ENCODE assay signal across 1 cellular context in the genomic region with DNA sequence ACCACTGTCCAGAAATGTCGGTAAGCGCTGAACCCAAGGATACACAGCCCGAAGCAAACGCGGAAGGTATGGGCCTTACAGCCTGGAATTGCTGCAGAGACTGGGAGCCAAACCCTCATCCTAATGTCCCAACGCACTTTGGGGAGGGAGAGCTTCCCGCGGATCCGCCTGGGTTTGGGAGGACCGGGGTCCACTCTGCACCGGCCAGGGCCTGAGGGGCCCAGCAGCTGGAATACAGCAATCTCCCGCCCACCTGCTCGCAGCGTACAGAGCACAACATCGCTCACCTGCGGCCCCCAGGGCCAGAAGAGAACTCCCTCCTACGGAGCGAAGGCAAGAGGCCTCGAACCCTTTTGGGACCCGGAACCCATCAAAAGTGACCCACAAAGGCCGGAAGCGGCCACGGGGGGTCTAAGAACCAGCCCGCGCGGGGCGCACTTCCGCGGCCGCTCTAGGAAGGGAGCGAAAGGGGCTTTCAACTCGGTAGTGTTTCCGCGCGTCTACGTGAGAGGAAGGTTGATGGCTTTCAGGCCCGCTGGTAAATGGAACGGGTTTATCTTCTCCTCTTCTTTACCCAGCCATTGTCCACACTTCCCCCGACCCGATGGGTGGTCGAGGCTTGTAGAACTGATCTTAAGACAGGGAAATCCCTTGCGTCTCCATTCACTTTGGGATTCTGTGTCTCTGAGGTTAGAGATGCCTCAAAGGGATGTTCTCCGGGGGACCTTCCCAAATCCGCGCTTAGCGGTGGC.
TF ChIP-seq lines count a peak whose summit lies in the region.

A gene (minus strand): TSS at position 378 of the 752 bp plus-strand sequence. CDS start 1,342 bp downstream, outside the sequence.

TF ChIP-seq in WTC11, 78 proteins besides CTCF, POLR2A, EP300 and RAD21 (continued from another document and continues in another):
- TF ChIP-seq, protein P1, sequence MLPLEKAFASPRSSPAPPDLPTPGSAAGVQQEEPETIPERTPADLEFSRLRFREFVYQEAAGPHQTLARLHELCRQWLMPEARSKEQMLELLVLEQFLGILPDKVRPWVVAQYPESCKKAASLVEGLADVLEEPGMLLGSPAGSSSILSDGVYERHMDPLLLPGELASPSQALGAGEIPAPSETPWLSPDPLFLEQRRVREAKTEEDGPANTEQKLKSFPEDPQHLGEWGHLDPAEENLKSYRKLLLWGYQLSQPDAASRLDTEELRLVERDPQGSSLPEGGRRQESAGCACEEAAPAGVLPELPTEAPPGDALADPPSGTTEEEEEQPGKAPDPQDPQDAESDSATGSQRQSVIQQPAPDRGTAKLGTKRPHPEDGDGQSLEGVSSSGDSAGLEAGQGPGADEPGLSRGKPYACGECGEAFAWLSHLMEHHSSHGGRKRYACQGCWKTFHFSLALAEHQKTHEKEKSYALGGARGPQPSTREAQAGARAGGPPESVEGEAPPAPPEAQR (CRISPR knock-in tag; IDR thresholded peaks at IDR 0.05) = no peak
- TF ChIP-seq, protein P2, sequence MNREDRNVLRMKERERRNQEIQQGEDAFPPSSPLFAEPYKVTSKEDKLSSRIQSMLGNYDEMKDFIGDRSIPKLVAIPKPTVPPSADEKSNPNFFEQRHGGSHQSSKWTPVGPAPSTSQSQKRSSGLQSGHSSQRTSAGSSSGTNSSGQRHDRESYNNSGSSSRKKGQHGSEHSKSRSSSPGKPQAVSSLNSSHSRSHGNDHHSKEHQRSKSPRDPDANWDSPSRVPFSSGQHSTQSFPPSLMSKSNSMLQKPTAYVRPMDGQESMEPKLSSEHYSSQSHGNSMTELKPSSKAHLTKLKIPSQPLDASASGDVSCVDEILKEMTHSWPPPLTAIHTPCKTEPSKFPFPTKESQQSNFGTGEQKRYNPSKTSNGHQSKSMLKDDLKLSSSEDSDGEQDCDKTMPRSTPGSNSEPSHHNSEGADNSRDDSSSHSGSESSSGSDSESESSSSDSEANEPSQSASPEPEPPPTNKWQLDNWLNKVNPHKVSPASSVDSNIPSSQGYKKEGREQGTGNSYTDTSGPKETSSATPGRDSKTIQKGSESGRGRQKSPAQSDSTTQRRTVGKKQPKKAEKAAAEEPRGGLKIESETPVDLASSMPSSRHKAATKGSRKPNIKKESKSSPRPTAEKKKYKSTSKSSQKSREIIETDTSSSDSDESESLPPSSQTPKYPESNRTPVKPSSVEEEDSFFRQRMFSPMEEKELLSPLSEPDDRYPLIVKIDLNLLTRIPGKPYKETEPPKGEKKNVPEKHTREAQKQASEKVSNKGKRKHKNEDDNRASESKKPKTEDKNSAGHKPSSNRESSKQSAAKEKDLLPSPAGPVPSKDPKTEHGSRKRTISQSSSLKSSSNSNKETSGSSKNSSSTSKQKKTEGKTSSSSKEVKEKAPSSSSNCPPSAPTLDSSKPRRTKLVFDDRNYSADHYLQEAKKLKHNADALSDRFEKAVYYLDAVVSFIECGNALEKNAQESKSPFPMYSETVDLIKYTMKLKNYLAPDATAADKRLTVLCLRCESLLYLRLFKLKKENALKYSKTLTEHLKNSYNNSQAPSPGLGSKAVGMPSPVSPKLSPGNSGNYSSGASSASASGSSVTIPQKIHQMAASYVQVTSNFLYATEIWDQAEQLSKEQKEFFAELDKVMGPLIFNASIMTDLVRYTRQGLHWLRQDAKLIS (CRISPR knock-in tag; IDR thresholded peaks at IDR 0.05; ENCODE audit: borderline replicate concordance) = no peak
- TF ChIP-seq GRHL2 (CRISPR knock-in tag; IDR thresholded peaks at IDR 0.05; ENCODE audit: insufficient replicate concordance, severe bottlenecking) (no peak), FOXP1 (CRISPR knock-in tag; IDR thresholded peaks at IDR 0.05; ENCODE audit: borderline replicate concordance) (peak; percentile 63; the same call in 1 of the 2 replicates), ZNF423 (CRISPR knock-in tag; IDR thresholded peaks at IDR 0.05) (no peak), KAT7 (CRISPR knock-in tag; IDR thresholded peaks at IDR 0.05; ENCODE audit: borderline replicate concordance) (peak; percentile 85; the same call in 1 of the 2 replicates), SMAD4 (CRISPR knock-in tag; IDR thresholded peaks at IDR 0.05) (0 out of 2 replicates have a peak, but pooled peaks have one; percentile 10), EMX1 (CRISPR knock-in tag; IDR thresholded peaks at IDR 0.05) (no peak), MXD4 (CRISPR knock-in tag; IDR thresholded peaks at IDR 0.05; ENCODE audit: borderline replicate concordance) (no peak), CREM (CRISPR knock-in tag; IDR thresholded peaks at IDR 0.05) (peak; percentile 75; the same call in 1 of the 2 replicates), ZNF121 (CRISPR knock-in tag; IDR thresholded peaks at IDR 0.05) (no peak), NFATC4 (CRISPR knock-in tag; IDR thresholded peaks at IDR 0.05) (no peak)
- TF ChIP-seq, protein P3, sequence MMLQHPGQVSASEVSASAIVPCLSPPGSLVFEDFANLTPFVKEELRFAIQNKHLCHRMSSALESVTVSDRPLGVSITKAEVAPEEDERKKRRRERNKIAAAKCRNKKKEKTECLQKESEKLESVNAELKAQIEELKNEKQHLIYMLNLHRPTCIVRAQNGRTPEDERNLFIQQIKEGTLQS (CRISPR knock-in tag; conservative IDR thresholded peaks at IDR 0.05) = no peak
- TF ChIP-seq, protein P4, sequence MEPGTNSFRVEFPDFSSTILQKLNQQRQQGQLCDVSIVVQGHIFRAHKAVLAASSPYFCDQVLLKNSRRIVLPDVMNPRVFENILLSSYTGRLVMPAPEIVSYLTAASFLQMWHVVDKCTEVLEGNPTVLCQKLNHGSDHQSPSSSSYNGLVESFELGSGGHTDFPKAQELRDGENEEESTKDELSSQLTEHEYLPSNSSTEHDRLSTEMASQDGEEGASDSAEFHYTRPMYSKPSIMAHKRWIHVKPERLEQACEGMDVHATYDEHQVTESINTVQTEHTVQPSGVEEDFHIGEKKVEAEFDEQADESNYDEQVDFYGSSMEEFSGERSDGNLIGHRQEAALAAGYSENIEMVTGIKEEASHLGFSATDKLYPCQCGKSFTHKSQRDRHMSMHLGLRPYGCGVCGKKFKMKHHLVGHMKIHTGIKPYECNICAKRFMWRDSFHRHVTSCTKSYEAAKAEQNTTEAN (CRISPR knock-in tag; IDR thresholded peaks at IDR 0.05) = no peak
- TF ChIP-seq, protein P5, sequence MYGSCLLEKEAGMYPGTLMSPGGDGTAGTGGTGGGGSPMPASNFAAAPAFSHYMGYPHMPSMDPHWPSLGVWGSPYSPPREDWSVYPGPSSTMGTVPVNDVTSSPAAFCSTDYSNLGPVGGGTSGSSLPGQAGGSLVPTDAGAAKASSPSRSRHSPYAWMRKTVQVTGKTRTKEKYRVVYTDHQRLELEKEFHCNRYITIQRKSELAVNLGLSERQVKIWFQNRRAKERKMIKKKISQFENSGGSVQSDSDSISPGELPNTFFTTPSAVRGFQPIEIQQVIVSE (CRISPR knock-in tag; IDR thresholded peaks at IDR 0.05; ENCODE audit: borderline replicate concordance) = no peak
- TF ChIP-seq, protein P6, sequence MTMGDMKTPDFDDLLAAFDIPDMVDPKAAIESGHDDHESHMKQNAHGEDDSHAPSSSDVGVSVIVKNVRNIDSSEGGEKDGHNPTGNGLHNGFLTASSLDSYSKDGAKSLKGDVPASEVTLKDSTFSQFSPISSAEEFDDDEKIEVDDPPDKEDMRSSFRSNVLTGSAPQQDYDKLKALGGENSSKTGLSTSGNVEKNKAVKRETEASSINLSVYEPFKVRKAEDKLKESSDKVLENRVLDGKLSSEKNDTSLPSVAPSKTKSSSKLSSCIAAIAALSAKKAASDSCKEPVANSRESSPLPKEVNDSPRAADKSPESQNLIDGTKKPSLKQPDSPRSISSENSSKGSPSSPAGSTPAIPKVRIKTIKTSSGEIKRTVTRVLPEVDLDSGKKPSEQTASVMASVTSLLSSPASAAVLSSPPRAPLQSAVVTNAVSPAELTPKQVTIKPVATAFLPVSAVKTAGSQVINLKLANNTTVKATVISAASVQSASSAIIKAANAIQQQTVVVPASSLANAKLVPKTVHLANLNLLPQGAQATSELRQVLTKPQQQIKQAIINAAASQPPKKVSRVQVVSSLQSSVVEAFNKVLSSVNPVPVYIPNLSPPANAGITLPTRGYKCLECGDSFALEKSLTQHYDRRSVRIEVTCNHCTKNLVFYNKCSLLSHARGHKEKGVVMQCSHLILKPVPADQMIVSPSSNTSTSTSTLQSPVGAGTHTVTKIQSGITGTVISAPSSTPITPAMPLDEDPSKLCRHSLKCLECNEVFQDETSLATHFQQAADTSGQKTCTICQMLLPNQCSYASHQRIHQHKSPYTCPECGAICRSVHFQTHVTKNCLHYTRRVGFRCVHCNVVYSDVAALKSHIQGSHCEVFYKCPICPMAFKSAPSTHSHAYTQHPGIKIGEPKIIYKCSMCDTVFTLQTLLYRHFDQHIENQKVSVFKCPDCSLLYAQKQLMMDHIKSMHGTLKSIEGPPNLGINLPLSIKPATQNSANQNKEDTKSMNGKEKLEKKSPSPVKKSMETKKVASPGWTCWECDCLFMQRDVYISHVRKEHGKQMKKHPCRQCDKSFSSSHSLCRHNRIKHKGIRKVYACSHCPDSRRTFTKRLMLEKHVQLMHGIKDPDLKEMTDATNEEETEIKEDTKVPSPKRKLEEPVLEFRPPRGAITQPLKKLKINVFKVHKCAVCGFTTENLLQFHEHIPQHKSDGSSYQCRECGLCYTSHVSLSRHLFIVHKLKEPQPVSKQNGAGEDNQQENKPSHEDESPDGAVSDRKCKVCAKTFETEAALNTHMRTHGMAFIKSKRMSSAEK (CRISPR knock-in tag; IDR thresholded peaks at IDR 0.05; ENCODE audit: borderline replicate concordance) = no peak
- TF ChIP-seq, protein P7, sequence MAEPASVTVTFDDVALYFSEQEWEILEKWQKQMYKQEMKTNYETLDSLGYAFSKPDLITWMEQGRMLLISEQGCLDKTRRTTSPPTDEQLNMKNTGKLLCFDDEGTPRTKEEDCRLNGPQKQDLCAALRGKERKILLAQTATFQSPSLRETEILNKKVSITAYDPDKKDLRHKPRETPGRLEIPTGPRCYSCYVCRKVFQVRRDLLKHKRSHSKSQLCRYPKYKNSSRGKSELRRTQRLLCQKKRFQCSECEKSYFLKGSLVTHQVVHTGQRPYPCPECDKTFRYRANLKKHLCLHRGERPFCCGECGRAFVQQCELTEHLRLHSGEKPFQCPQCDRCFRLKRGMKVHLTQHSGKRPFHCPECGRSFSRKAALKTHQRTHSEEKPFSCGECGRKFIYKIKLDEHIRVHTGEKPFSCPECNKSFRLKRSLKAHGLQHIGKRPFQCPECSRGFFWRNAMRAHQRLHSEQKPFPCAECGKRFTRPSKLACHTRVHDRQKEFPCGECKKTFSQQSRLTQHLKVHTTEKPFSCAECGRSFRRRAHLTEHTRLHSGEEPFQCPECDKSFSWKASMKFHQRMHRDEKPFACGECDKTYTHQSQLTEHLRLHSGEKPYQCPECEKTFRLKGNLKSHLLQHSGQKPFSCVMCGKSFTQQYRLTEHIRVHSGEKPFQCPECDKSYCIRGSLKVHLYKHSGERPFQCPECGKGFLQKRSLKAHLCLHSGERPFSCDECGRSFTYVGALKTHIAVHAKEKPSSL (CRISPR knock-in tag; conservative IDR thresholded peaks at IDR 0.05) = no peak
- TF ChIP-seq, protein P8, sequence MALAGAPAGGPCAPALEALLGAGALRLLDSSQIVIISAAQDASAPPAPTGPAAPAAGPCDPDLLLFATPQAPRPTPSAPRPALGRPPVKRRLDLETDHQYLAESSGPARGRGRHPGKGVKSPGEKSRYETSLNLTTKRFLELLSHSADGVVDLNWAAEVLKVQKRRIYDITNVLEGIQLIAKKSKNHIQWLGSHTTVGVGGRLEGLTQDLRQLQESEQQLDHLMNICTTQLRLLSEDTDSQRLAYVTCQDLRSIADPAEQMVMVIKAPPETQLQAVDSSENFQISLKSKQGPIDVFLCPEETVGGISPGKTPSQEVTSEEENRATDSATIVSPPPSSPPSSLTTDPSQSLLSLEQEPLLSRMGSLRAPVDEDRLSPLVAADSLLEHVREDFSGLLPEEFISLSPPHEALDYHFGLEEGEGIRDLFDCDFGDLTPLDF (CRISPR knock-in tag; IDR thresholded peaks at IDR 0.05) = no peak
- TF ChIP-seq, protein P9, sequence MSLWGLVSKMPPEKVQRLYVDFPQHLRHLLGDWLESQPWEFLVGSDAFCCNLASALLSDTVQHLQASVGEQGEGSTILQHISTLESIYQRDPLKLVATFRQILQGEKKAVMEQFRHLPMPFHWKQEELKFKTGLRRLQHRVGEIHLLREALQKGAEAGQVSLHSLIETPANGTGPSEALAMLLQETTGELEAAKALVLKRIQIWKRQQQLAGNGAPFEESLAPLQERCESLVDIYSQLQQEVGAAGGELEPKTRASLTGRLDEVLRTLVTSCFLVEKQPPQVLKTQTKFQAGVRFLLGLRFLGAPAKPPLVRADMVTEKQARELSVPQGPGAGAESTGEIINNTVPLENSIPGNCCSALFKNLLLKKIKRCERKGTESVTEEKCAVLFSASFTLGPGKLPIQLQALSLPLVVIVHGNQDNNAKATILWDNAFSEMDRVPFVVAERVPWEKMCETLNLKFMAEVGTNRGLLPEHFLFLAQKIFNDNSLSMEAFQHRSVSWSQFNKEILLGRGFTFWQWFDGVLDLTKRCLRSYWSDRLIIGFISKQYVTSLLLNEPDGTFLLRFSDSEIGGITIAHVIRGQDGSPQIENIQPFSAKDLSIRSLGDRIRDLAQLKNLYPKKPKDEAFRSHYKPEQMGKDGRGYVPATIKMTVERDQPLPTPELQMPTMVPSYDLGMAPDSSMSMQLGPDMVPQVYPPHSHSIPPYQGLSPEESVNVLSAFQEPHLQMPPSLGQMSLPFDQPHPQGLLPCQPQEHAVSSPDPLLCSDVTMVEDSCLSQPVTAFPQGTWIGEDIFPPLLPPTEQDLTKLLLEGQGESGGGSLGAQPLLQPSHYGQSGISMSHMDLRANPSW (CRISPR knock-in tag; conservative IDR thresholded peaks at IDR 0.05; ENCODE audit: low read depth) = no peak
- TF ChIP-seq, protein P10, sequence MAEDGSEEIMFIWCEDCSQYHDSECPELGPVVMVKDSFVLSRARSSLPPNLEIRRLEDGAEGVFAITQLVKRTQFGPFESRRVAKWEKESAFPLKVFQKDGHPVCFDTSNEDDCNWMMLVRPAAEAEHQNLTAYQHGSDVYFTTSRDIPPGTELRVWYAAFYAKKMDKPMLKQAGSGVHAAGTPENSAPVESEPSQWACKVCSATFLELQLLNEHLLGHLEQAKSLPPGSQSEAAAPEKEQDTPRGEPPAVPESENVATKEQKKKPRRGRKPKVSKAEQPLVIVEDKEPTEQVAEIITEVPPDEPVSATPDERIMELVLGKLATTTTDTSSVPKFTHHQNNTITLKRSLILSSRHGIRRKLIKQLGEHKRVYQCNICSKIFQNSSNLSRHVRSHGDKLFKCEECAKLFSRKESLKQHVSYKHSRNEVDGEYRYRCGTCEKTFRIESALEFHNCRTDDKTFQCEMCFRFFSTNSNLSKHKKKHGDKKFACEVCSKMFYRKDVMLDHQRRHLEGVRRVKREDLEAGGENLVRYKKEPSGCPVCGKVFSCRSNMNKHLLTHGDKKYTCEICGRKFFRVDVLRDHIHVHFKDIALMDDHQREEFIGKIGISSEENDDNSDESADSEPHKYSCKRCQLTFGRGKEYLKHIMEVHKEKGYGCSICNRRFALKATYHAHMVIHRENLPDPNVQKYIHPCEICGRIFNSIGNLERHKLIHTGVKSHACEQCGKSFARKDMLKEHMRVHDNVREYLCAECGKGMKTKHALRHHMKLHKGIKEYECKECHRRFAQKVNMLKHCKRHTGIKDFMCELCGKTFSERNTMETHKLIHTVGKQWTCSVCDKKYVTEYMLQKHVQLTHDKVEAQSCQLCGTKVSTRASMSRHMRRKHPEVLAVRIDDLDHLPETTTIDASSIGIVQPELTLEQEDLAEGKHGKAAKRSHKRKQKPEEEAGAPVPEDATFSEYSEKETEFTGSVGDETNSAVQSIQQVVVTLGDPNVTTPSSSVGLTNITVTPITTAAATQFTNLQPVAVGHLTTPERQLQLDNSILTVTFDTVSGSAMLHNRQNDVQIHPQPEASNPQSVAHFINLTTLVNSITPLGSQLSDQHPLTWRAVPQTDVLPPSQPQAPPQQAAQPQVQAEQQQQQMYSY (CRISPR knock-in tag; IDR thresholded peaks at IDR 0.05) = no peak
- TF ChIP-seq, protein P11, sequence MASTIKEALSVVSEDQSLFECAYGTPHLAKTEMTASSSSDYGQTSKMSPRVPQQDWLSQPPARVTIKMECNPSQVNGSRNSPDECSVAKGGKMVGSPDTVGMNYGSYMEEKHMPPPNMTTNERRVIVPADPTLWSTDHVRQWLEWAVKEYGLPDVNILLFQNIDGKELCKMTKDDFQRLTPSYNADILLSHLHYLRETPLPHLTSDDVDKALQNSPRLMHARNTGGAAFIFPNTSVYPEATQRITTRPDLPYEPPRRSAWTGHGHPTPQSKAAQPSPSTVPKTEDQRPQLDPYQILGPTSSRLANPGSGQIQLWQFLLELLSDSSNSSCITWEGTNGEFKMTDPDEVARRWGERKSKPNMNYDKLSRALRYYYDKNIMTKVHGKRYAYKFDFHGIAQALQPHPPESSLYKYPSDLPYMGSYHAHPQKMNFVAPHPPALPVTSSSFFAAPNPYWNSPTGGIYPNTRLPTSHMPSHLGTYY (CRISPR knock-in tag; IDR thresholded peaks at IDR 0.05) = no peak
